In the genomic region with DNA sequence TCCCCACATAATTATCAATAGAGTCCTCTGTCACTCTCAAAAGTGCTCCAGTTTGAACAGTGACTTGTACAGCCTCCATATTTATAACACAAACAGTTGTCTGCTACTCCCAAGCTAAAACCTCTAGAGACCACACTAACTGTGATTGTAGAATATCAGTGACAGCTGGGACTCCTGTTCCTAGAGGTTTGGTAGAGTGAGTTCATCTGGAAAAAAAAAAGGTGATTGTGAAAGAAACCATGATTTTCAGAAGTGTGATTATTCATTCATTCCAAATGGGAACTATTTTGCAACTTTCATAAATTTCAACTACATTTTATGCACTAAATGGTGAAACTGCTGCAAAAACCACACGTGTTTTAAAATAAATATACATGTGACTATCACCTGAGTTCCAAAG, we compare ENCODE assay signal across 18 cellular contexts.
DNase-seq lines count a peak whose midpoint lies in the region; ATAC-seq and TF ChIP-seq lines count a peak whose summit lies in the region.
"Had no signal": no experiment of that assay in that cellular context is flagged by ENCODE, and none has a peak within 500 bp of the region (broad histone marks: within the 10 kb centered on the region; RNA-seq: fewer than 3 reads in every experiment).

No MANE protein-coding gene starts in this region.

- no peak for TF ChIP-seq CTCF in left ventricle myocardium inferior (IDR thresholded peaks at IDR 0.05; ENCODE audit: borderline replicate concordance)
- no peak for TF ChIP-seq CTCF in omental fat pad (IDR thresholded peaks at IDR 0.05)
- TF ChIP-seq CTCF in nephron progenitor cell (IDR thresholded peaks at IDR 0.05), result no peak
- TF ChIP-seq CTCF in dorsolateral prefrontal cortex (IDR thresholded peaks at IDR 0.05 in 54 of 56, conservative IDR thresholded peaks at IDR 0.05 in 2 of 56; ENCODE audit: low read depth in 1 of 56, partially characterized antibody in 56 of 56), result no peak

- H3K4me1 ChIP-seq in left ventricle myocardium inferior, result no peaks in the 10 kb centered on the region

- H3K4me3 Mint-ChIP-seq in nephron progenitor cell, result no peak overlapping the region
- H3K4me3 Mint-ChIP-seq: CD8-positive, alpha-beta T cell; GM23338 had no signal

- intact Hi-C loops in Right ventricle myocardium inferior (cut with DNase I), result no loop called here
- intact Hi-C loops in left ventricle myocardium inferior (cut with micrococcal nuclease), result no loop called here
- intact Hi-C loops in dorsolateral prefrontal cortex (cut with DNase I), result no loop called here

- DNase-seq in Right ventricle myocardium inferior (ENCODE audit: missing footprints), result no peak
- no peak for DNase-seq in left ventricle myocardium inferior
- DNase-seq in MV-4-11 (lab: John Stamatoyannopoulos, UW), result peak; percentile 12
- peak; percentile 61 for DNase-seq in amniotic epithelial cell (ENCODE audit: low read depth)
- peak; percentile 76 for DNase-seq in myocyte (ENCODE audit: low read depth)
- no peak for DNase-seq in omental fat pad (ENCODE audit: low spot score)
- no peak for DNase-seq in nephron progenitor cell
- no peak for DNase-seq in dorsolateral prefrontal cortex
- DNase-seq: CD8-positive, alpha-beta T cell; EL; NCI-H187 treated with DMSO at 0.1 percent for 48 hours; NCI-H510A; PC-3; RPMI8226 had no signal

- peaks cover 50% of the 10 kb centered on the region for H3K9me3 ChIP-seq in left ventricle myocardium inferior (replicated peaks)

- H3K9me3 Mint-ChIP-seq in nephron progenitor cell, result peaks cover 78% of the 10 kb centered on the region

- H3K4me1 Mint-ChIP-seq in nephron progenitor cell, result no peaks in the 10 kb centered on the region
- H3K4me1 Mint-ChIP-seq: GM23338 had no signal

- H3K27ac Mint-ChIP-seq in nephron progenitor cell, result no peak overlapping the region
- H3K27ac Mint-ChIP-seq: CD8-positive, alpha-beta T cell; GM23338 had no signal

- H3K4me3 ChIP-seq in left ventricle myocardium inferior (no peak overlapping the region), dorsolateral prefrontal cortex (no peak overlapping the region)
- H3K4me3 ChIP-seq: BLaER1 treated with 17β-estradiol and CSF1 and Interleukin-3, amounts not matched to agents 10 nM and 100 nM; GM12878; GM23338 had no signal

- no peaks in the 10 kb centered on the region for H3K27me3 Mint-ChIP-seq in nephron progenitor cell (ENCODE audit: low read depth, poor library complexity)

- H3K36me3 Mint-ChIP-seq in nephron progenitor cell (ENCODE audit: low read depth), result peaks cover 46% of the 10 kb centered on the region

- ATAC-seq in Right ventricle myocardium inferior (peak; percentile 63), omental fat pad (ENCODE audit: low FRiP score) (no peak)
- ATAC-seq: CD8-positive, alpha-beta T cell; GM12878; GM23338; HCT116; PC-3 had no signal

- H3K27me3 ChIP-seq in left ventricle myocardium inferior (ENCODE audit: low read depth), result no peaks in the 10 kb centered on the region
- no peaks in the 10 kb centered on the region for H3K27me3 ChIP-seq in dorsolateral prefrontal cortex
- H3K27me3 ChIP-seq: BLaER1 treated with 17β-estradiol and CSF1 and Interleukin-3, amounts not matched to agents 10 nM and 100 nM had no signal

- peaks cover 3% of the 10 kb centered on the region for H3K36me3 ChIP-seq in left ventricle myocardium inferior

- H3K27ac ChIP-seq in left ventricle myocardium inferior (replicated peaks), result no peak overlapping the region
- H3K27ac ChIP-seq in dorsolateral prefrontal cortex, result no peak overlapping the region
- H3K27ac ChIP-seq: BLaER1 treated with 17β-estradiol and CSF1 and Interleukin-3, amounts not matched to agents 10 nM and 100 nM had no signal

Comparison
In these comparisons a context has a peak if more than half of its experiments do, and no peak if none do; other contexts are left out.
1. DNase-seq: peak in MV-4-11 (single experiment), amniotic epithelial cell (single experiment) and myocyte (single experiment); none in Right ventricle myocardium inferior (single experiment), left ventricle myocardium inferior (single experiment), omental fat pad (single experiment), nephron progenitor cell (single experiment) and dorsolateral prefrontal cortex (0 of 10).